8 cellular contexts compared by ENCODE assay signal in genomic region chr2:31863867-31864266, GRCh38.
"Had no signal": no experiment of that assay in that cellular context is flagged by ENCODE, and none has a peak within 500 bp of the region (broad histone marks: within the 10 kb centered on the region; RNA-seq: fewer than 3 reads in every experiment).

No MANE protein-coding gene starts in this region.

- H3K4me3 ChIP-seq: GM23338 had no signal

- DNase-seq: H9, HCEC 1CT, HFFc6, KG1 had no signal

- H3K27ac ChIP-seq: HL-60 had no signal

- H3K4me2 ChIP-seq: GM23338 had no signal

- ATAC-seq: GM23338 had no signal

- H2AFZ ChIP-seq: GM23338 had no signal

- FAIRE-seq: H1, H54 had no signal
